Comparison of ENCODE assay signal across 6 cellular contexts in the genomic region with DNA sequence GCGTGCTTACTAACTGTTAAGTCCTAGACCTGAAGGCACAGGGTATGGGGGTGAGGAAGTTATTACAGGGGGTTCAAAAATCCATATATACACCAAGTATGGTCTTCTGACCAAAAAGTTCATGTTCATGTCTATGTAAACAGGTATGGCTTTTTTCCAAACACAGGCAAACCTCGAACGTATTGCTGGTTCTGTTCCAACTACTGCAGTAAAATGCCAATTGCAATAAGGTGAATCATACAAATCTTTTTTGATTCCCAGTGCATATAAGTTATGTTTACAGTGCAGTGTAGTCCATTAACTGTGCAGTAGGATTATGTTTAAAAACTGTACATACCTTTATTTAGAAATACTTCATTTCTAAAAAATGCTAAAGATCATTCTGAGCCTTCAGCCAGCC.
"Had no signal": no experiment of that assay in that cellular context is flagged by ENCODE, and none has a peak within 500 bp of the region (broad histone marks: within the 10 kb centered on the region; RNA-seq: fewer than 3 reads in every experiment).

No MANE protein-coding gene starts in this region.

- DNase-seq: H9, HCEC 1CT, KBM-7 had no signal

- H3K4me2 ChIP-seq: GM23338 had no signal

- H2AFZ ChIP-seq: GM23338 had no signal

- H3K27ac ChIP-seq: HL-60 had no signal

- ATAC-seq: GM23338, HepG2 had no signal

- H3K4me3 ChIP-seq: GM23338 had no signal
